In the genomic region with DNA sequence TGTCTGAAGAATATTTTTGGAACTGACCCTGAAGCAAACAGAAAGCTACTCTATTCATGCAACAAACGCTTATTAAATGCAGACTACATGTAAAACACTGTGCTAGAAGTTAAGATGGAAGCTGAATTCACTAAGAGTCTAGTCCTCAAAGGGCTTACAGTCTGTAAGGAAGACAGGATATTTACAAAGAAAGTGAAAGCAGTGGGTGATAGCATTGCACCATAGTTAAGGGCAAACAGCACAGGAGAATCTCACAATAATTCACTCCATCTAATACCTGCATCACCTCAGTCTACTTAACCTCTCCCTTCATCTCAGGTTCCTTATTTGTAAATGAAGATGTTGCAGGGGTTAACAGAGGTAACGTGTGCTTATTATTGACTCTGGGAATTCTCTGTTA, we compare ENCODE assay signal across 24 cellular contexts.
DNase-seq lines count a peak whose midpoint lies in the region; ATAC-seq, FAIRE-seq and TF ChIP-seq lines count a peak whose summit lies in the region.
"Had no signal": no experiment of that assay in that cellular context is flagged by ENCODE, and none has a peak within 500 bp of the region (broad histone marks: within the 10 kb centered on the region; RNA-seq: fewer than 3 reads in every experiment).

No MANE protein-coding gene starts in this region.

- in situ Hi-C loops in GM12878 (cut with MboI) = no loop called here

- H3K27me3 ChIP-seq in left ventricle myocardium inferior (ENCODE audit: low read depth) = no peaks in the 10 kb centered on the region
- no peaks in the 10 kb centered on the region for H3K27me3 ChIP-seq in GM12878 (replicated peaks in 1 of 2; ENCODE audit: control insufficient read depth in 2 of 2, insufficient read depth in 2 of 2, low read length in 1 of 2)
- H3K27me3 ChIP-seq in neutrophil = no peaks in the 10 kb centered on the region
- H3K27me3 ChIP-seq: body of pancreas had no signal

- no peak overlapping the region for H3K4me2 ChIP-seq in GM12878 (ENCODE audit: control insufficient read depth, insufficient read depth)
- H3K4me2 ChIP-seq: SK-N-SH had no signal

- H3K27ac ChIP-seq in left ventricle myocardium inferior (replicated peaks) = peak overlapping the region; percentile 70
- H3K27ac ChIP-seq in GM12878 (ENCODE audit: control insufficient read depth, insufficient read depth) = no peak overlapping the region
- peak overlapping the region; percentile 36 for H3K27ac ChIP-seq in neutrophil
- H3K27ac ChIP-seq: body of pancreas, WERI-Rb-1 had no signal

- SMC1A ChIA-PET in GM12878 (lab: Charles Lee; ENCODE audit: uncharacterized antibody, unreplicated experiment) = interaction anchor here (0.9 kb wide), 1 partner anchor 68 kb away, joined by 3 read pairs; no protein-coding TSS in a partner anchor

- TF ChIP-seq EP300 in GM12878 (IDR thresholded peaks at IDR 0.05; ENCODE audit: borderline replicate concordance in 1 of 2, control insufficient read depth in 1 of 2, low read depth in 2 of 2, low read length in 2 of 2) = no peak

- no peak for FAIRE-seq in GM12878 (lab: Jason Lieb, UNC)
- FAIRE-seq: GM18507, H1, small intestine had no signal

- WGBS in GM12878 (ENCODE audit: insufficient coverage, insufficient replicate concordance, low lambda C conversion rate, missing lambda C conversion rate) = 67% methylated on average over 2 of the region's 2 CpGs

- CTCF ChIA-PET in GM12878 (lab: Yijun Ruan, JAX) = interaction anchor here (1.6 kb wide), 1 partner anchor 15 kb away, joined by 5 read pairs; no protein-coding TSS in a partner anchor

- no TSS peak for BruUV-seq in GM12878 (replicated peaks; lab: Mats Ljungman, UMichigan)

- H4K20me1 ChIP-seq in GM12878 (ENCODE audit: control insufficient read depth, insufficient read depth) = no peaks in the 10 kb centered on the region

- H2AFZ ChIP-seq in GM12878 (ENCODE audit: control insufficient read depth, low read depth, low read length) = no peak overlapping the region

- no peak for ATAC-seq in left ventricle myocardium superior
- ATAC-seq in GM12878 = peak; percentile 27; the same call in 2 of the 3 replicates
- ATAC-seq in mucosa of descending colon = no peak
- ATAC-seq: effector memory CD8-positive, alpha-beta T cell; esophagus mucosa; stimulated activated memory B cell treated with anti-CD40 and anti-IgM and Interleukin-4, amounts not matched to agents 10 μg/mL and 1 μg/mL and 100 μg/mL, for 72 hours had no signal

- RAD21 ChIA-PET in GM12878 (lab: Charles Lee; ENCODE audit: unreplicated experiment) = interaction anchor here (0.8 kb wide), 1 partner anchor 68 kb away, joined by 3 read pairs; no protein-coding TSS in a partner anchor

- H3K4me3 ChIP-seq in left ventricle myocardium inferior = no peak overlapping the region
- H3K4me3 ChIP-seq in GM12878 = no peak overlapping the region
- no peak overlapping the region for H3K4me3 ChIP-seq in neutrophil (ENCODE audit: low read depth in 1 of 2, low read length in 1 of 2)
- no peak overlapping the region for H3K4me3 ChIP-seq in mucosa of descending colon
- H3K4me3 ChIP-seq: body of pancreas had no signal

- TF ChIP-seq CTCF in left ventricle myocardium inferior (IDR thresholded peaks at IDR 0.05; ENCODE audit: borderline replicate concordance) (no peak), GM12878 (IDR thresholded peaks at IDR 0.05 in 2 of 3, conservative IDR thresholded peaks at IDR 0.05 in 1 of 3; ENCODE audit: control insufficient read depth in 2 of 3, extremely low read depth in 1 of 3, insufficient read depth in 1 of 3, low read depth in 3 of 3, low read length in 3 of 3) (no peak), neutrophil (IDR thresholded peaks at IDR 0.05) (no peak), mucosa of descending colon (IDR thresholded peaks at IDR 0.05) (no peak)

- intact Hi-C loops in left ventricle myocardium inferior (cut with micrococcal nuclease) (no loop called here), left ventricle myocardium superior (cut with micrococcal nuclease) (no loop called here), GM12878 (cut with micrococcal nuclease; ENCODE audit: unreplicated experiment) (no loop called here), mucosa of descending colon (cut with DNase I, micrococcal nuclease) (no loop called here)

- H3K9me3 ChIP-seq in left ventricle myocardium inferior (replicated peaks) = no peaks in the 10 kb centered on the region
- no peaks in the 10 kb centered on the region; the same call in 2 of the 3 replicates for H3K9me3 ChIP-seq in GM12878 (replicated peaks; ENCODE audit: control insufficient read depth, insufficient read depth, low read length)
- no peaks in the 10 kb centered on the region for H3K9me3 ChIP-seq in neutrophil
- no peaks in the 10 kb centered on the region for H3K9me3 ChIP-seq in mucosa of descending colon
- H3K9me3 ChIP-seq: body of pancreas, SK-N-SH had no signal

- no peak for TF ChIP-seq RAD21 in GM12878 (IDR thresholded peaks at IDR 0.05; ENCODE audit: insufficient read depth, low read depth, low read length)

- peaks cover 30% of the 10 kb centered on the region for H3K4me1 ChIP-seq in left ventricle myocardium inferior
- no peaks in the 10 kb centered on the region for H3K4me1 ChIP-seq in GM12878 (ENCODE audit: control insufficient read depth, insufficient read depth, low read length)
- H3K4me1 ChIP-seq in neutrophil (ENCODE audit: control insufficient read depth in 1 of 2, insufficient read depth in 1 of 2, low read depth in 1 of 2, low read length in 1 of 2) = no peaks in the 10 kb centered on the region
- H3K4me1 ChIP-seq in mucosa of descending colon (ENCODE audit: low read depth) = no peaks in the 10 kb centered on the region
- H3K4me1 ChIP-seq: body of pancreas had no signal

- H3K9ac ChIP-seq in GM12878 (ENCODE audit: control insufficient read depth, insufficient read depth, low read length) = no peak overlapping the region
- H3K9ac ChIP-seq: SK-N-SH had no signal

- H3K36me3 ChIP-seq in left ventricle myocardium inferior = no peaks in the 10 kb centered on the region
- H3K36me3 ChIP-seq in GM12878 (ENCODE audit: control insufficient read depth in 2 of 2, insufficient read depth in 2 of 2, low read length in 1 of 2) = no peaks in the 10 kb centered on the region; a peak in 2 of 4 replicates
- H3K36me3 ChIP-seq in neutrophil = peaks cover 10% of the 10 kb centered on the region
- no peaks in the 10 kb centered on the region for H3K36me3 ChIP-seq in mucosa of descending colon (ENCODE audit: low read depth)
- H3K36me3 ChIP-seq: WERI-Rb-1 had no signal

- DNase-seq in left ventricle myocardium inferior (no peak), left ventricle myocardium superior (no peak), GM12878 (ENCODE audit: low read depth, low spot score) (no peak), SK-N-DZ (ENCODE audit: low spot score) (no peak), DMS114 treated with DMSO at 0.1 percent for 48 hours (lab: John Stamatoyannopoulos, UW; ENCODE audit: unreplicated experiment) (no peak), mucosa of descending colon (no peak), RKO (ENCODE audit: low spot score) (no peak)
- DNase-seq: body of pancreas; Calu3; effector memory CD8-positive, alpha-beta T cell; mesendoderm; natural killer cell; NCI-H1105 treated with DMSO at 0.1 percent for 48 hours; NCI-H2081; NCI-H510A; SK-N-SH; small intestine; trophoblast cell; WERI-Rb-1 had no signal

- H3K79me2 ChIP-seq in GM12878 (ENCODE audit: control insufficient read depth, insufficient read depth, low read length) = no peaks in the 10 kb centered on the region

- POLR2A ChIA-PET in GM12878 (lab: Charles Lee) = no interaction called here

- TF ChIP-seq POLR2A in GM12878 (IDR thresholded peaks at IDR 0.05; ENCODE audit: low read depth, low read length) = no peak

TF ChIP-seq in GM12878, 131 proteins besides CTCF, POLR2A, EP300 and RAD21 (continues in another document):
- TF ChIP-seq, protein P1, sequence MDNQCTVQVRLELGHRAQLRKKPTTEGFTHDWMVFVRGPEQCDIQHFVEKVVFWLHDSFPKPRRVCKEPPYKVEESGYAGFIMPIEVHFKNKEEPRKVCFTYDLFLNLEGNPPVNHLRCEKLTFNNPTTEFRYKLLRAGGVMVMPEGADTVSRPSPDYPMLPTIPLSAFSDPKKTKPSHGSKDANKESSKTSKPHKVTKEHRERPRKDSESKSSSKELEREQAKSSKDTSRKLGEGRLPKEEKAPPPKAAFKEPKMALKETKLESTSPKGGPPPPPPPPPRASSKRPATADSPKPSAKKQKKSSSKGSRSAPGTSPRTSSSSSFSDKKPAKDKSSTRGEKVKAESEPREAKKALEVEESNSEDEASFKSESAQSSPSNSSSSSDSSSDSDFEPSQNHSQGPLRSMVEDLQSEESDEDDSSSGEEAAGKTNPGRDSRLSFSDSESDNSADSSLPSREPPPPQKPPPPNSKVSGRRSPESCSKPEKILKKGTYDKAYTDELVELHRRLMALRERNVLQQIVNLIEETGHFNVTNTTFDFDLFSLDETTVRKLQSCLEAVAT (IDR thresholded peaks at IDR 0.05) = no peak
- TF ChIP-seq EZH2 (IDR thresholded peaks at IDR 0.05; ENCODE audit: borderline replicate concordance, control insufficient read depth, low read depth, low read length) (no peak), ZZZ3 (IDR thresholded peaks at IDR 0.05; ENCODE audit: control insufficient read depth, insufficient read length, low read depth) (no peak), RB1 (IDR thresholded peaks at IDR 0.05; ENCODE audit: borderline replicate concordance) (no peak), CHD2 (IDR thresholded peaks at IDR 0.05; ENCODE audit: borderline replicate concordance, low read depth, low read length) (no peak)
- TF ChIP-seq, protein P2, sequence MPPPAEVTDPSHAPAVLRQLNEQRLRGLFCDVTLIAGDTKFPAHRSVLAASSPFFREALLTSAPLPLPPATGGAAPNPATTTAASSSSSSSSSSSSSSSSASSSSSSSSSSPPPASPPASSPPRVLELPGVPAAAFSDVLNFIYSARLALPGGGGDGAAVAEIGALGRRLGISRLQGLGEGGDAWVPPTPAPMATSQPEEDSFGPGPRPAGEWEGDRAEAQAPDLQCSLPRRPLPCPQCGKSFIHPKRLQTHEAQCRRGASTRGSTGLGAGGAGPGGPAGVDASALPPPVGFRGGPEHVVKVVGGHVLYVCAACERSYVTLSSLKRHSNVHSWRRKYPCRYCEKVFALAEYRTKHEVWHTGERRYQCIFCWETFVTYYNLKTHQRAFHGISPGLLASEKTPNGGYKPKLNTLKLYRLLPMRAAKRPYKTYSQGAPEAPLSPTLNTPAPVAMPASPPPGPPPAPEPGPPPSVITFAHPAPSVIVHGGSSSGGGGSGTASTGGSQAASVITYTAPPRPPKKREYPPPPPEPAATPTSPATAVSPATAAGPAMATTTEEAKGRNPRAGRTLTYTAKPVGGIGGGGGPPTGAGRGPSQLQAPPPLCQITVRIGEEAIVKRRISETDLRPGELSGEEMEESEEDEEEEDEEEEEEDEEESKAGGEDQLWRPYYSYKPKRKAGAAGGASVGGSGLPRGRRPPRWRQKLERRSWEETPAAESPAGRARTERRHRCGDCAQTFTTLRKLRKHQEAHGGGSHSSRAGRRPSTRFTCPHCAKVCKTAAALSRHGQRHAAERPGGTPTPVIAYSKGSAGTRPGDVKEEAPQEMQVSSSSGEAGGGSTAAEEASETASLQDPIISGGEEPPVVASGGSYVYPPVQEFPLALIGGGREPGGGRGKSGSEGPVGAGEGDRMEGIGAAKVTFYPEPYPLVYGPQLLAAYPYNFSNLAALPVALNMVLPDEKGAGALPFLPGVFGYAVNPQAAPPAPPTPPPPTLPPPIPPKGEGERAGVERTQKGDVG (CRISPR knock-in tag; IDR thresholded peaks at IDR 0.05) = no peak
